In the genomic region with DNA sequence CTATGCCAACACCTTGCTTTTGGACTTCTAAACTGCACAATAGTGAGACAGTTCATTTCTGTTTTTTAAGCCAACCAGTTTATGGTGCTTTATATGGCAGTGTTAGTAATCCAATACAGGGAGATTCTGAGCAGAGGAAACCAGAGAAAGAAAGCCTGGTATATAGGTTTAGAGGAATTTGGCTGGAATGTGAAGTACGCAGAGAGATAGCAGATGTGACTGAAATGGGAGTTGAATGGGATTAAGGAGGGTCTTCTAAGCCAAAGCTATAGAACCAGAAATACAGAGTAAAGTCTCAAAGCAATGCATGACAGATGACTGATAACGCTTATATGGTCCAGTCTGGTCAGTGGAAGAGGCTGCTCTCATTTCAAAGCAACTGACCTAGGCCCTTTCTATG, we compare ENCODE assay signal across 30 cellular contexts.
"Had no signal": no experiment of that assay in that cellular context is flagged by ENCODE, and none has a peak within 500 bp of the region (broad histone marks: within the 10 kb centered on the region; RNA-seq: fewer than 3 reads in every experiment).

No MANE protein-coding gene starts in this region.

- H3K9me3 ChIP-seq: esophagus muscularis mucosa, gastrocnemius medialis, heart left ventricle had no signal

- H3K27me3 ChIP-seq: brain microvascular endothelial cell, dorsolateral prefrontal cortex, esophagus muscularis mucosa, foreskin keratinocyte, gastrocnemius medialis, heart left ventricle, hepatocyte had no signal

- H2AFZ ChIP-seq: hepatocyte had no signal

- H3K27ac Mint-ChIP-seq: activated CD4-positive, alpha-beta memory T cell treated with anti-CD3 and anti-CD28 coated beads, Interleukin-2, amount 10 ng/mL, durations not matched to agents 7 days and 5 days; activated CD4-positive, alpha-beta T cell treated with anti-CD3 and anti-CD28 coated beads, Interleukin-2, amount 10 ng/mL, durations not matched to agents 7 days and 5 days; activated naive CD8-positive, alpha-beta T cell; activated T-helper 1 cell treated with anti-CD3 and anti-CD28 coated beads, Interleukin-12 subunit alpha, Interleukin-12 subunit beta, Interleukin-2, Interleukin-4 antibody, amounts not matched to agents 30 ng/mL and 10 ng/mL and 1 ng/mL, durations not matched to agents 14 hours and 24 hours and 36 hours; dendritic cell treated with granulocyte-macrophage colony-stimulating factor and Interleukin-4, amounts not matched to agents 40 ng/mL and 50 ng/mL, for 4 days; T-helper 17 cell; T-helper 2 cell treated with Interferon-gamma antibody and Interleukin-4, amounts not matched to agents 5 μg/mL and 100 μg/mL, for 36 hours had no signal

- DNase-seq: activated CD4-positive, alpha-beta memory T cell treated with anti-CD3 and anti-CD28 coated beads, Interleukin-2, amount 10 ng/mL, durations not matched to agents 7 days and 5 days; activated CD4-positive, alpha-beta T cell treated with anti-CD3 and anti-CD28 coated beads for 1 hour; activated CD4-positive, alpha-beta T cell treated with anti-CD3 and anti-CD28 coated beads for 4 hours; activated CD4-positive, alpha-beta T cell treated with anti-CD3 and anti-CD28 coated beads, Interleukin-2, amount 10 ng/mL, durations not matched to agents 7 days and 5 days; activated CD4-positive, alpha-beta T cell treated with anti-CD3 and anti-CD28 coated beads, Interleukin-2, amount 50 U/mL, for 4 hours; activated gamma-delta T cell; activated naive CD4-positive, alpha-beta T cell; activated naive CD4-positive, alpha-beta T cell treated with anti-CD3 and anti-CD28 coated beads, Interleukin-2, amount 50 U/mL, for 16 hours; activated T-cell treated with anti-CD3 and anti-CD28 coated beads, Interleukin-2, amount 50 U/mL, for 48 hours; amniotic stem cell; anterior cingulate cortex; brain microvascular endothelial cell; dorsolateral prefrontal cortex; effector memory CD4-positive, alpha-beta T cell; erythroblast; foreskin keratinocyte; gastrocnemius medialis; glutamatergic neuron; heart left ventricle; T-helper 1 cell; T-helper 17 cell; T1000 had no signal

- H3K36me3 Mint-ChIP-seq: activated naive CD8-positive, alpha-beta T cell had no signal

- H3K27me3 Mint-ChIP-seq: activated CD4-positive, alpha-beta memory T cell treated with anti-CD3 and anti-CD28 coated beads, Interleukin-2, amount 10 ng/mL, durations not matched to agents 7 days and 5 days; activated CD4-positive, alpha-beta T cell treated with anti-CD3 and anti-CD28 coated beads, Interleukin-2, amount 10 ng/mL, durations not matched to agents 7 days and 5 days; central memory CD8-positive, alpha-beta T cell; dendritic cell treated with granulocyte-macrophage colony-stimulating factor and Interleukin-4, amounts not matched to agents 40 ng/mL and 50 ng/mL, for 4 days; T-helper 17 cell had no signal

- H3K36me3 ChIP-seq: brain microvascular endothelial cell, esophagus muscularis mucosa, gastrocnemius medialis, heart left ventricle had no signal

- H3K4me2 ChIP-seq: hepatocyte had no signal

- H3K4me1 ChIP-seq: esophagus muscularis mucosa, foreskin keratinocyte, gastrocnemius medialis, heart left ventricle had no signal

- H3K9me3 Mint-ChIP-seq: activated CD4-positive, alpha-beta memory T cell treated with anti-CD3 and anti-CD28 coated beads, Interleukin-2, amount 10 ng/mL, durations not matched to agents 7 days and 5 days; activated CD4-positive, alpha-beta T cell treated with anti-CD3 and anti-CD28 coated beads, Interleukin-2, amount 10 ng/mL, durations not matched to agents 7 days and 5 days; activated T-helper 1 cell treated with anti-CD3 and anti-CD28 coated beads, Interleukin-12 subunit alpha, Interleukin-12 subunit beta, Interleukin-2, Interleukin-4 antibody, amounts not matched to agents 30 ng/mL and 10 ng/mL and 1 ng/mL, durations not matched to agents 14 hours and 24 hours and 36 hours; central memory CD8-positive, alpha-beta T cell; dendritic cell treated with granulocyte-macrophage colony-stimulating factor and Interleukin-4, amounts not matched to agents 40 ng/mL and 50 ng/mL, for 4 days; T-helper 2 cell treated with Interferon-gamma antibody and Interleukin-4, amounts not matched to agents 5 μg/mL and 100 μg/mL, for 36 hours had no signal

- H3K4me1 Mint-ChIP-seq: activated CD4-positive, alpha-beta memory T cell treated with anti-CD3 and anti-CD28 coated beads, Interleukin-2, amount 10 ng/mL, durations not matched to agents 7 days and 5 days; activated CD4-positive, alpha-beta T cell treated with anti-CD3 and anti-CD28 coated beads, Interleukin-2, amount 10 ng/mL, durations not matched to agents 7 days and 5 days; central memory CD8-positive, alpha-beta T cell; T-helper 17 cell had no signal

- H3K4me3 Mint-ChIP-seq: activated CD4-positive, alpha-beta memory T cell treated with anti-CD3 and anti-CD28 coated beads, Interleukin-2, amount 10 ng/mL, durations not matched to agents 7 days and 5 days; activated CD4-positive, alpha-beta T cell treated with anti-CD3 and anti-CD28 coated beads, Interleukin-2, amount 10 ng/mL, durations not matched to agents 7 days and 5 days; activated naive CD8-positive, alpha-beta T cell; activated T-helper 1 cell treated with anti-CD3 and anti-CD28 coated beads, Interleukin-12 subunit alpha, Interleukin-12 subunit beta, Interleukin-2, Interleukin-4 antibody, amounts not matched to agents 30 ng/mL and 10 ng/mL and 1 ng/mL, durations not matched to agents 14 hours and 24 hours and 36 hours; central memory CD8-positive, alpha-beta T cell; dendritic cell treated with granulocyte-macrophage colony-stimulating factor and Interleukin-4, amounts not matched to agents 40 ng/mL and 50 ng/mL, for 4 days; T-helper 17 cell; T-helper 2 cell treated with Interferon-gamma antibody and Interleukin-4, amounts not matched to agents 5 μg/mL and 100 μg/mL, for 36 hours had no signal

- H3K27ac ChIP-seq: brain microvascular endothelial cell, coronary artery, dorsolateral prefrontal cortex, esophagus muscularis mucosa, foreskin keratinocyte, gastrocnemius medialis, heart left ventricle, hepatocyte had no signal

- ATAC-seq: foreskin keratinocyte, gastrocnemius medialis, heart left ventricle, T-helper 17 cell had no signal

- H3K4me3 ChIP-seq: coronary artery, dorsolateral prefrontal cortex, esophagus muscularis mucosa, gastrocnemius medialis, heart left ventricle, hepatocyte had no signal
